12 cellular contexts compared by ENCODE assay signal in genomic region chr3:13415236-13416001, GRCh38. TPM values are rescaled to one million over a fixed set of nuclear protein-coding genes. Genes with fewer than 3 reads are reported as not detected.
DNase-seq lines count a peak whose midpoint lies in the region; ATAC-seq, FAIRE-seq and TF ChIP-seq lines count a peak whose summit lies in the region.
"Had no signal": no experiment of that assay in that cellular context is flagged by ENCODE, and none has a peak within 500 bp of the region (broad histone marks: within the 10 kb centered on the region; RNA-seq: fewer than 3 reads in every experiment).

No MANE protein-coding gene starts in this region.

- intact Hi-C loops in activated naive CD4-positive, alpha-beta T cell treated with anti-CD3 and anti-CD28 coated beads for 36 hours (cut with micrococcal nuclease): loop anchor here (2.0 kb wide), 2 partner anchors 13 to 63 kb away; no protein-coding TSS in a partner anchor
- intact Hi-C loops in K562 (cut with micrococcal nuclease) (no loop called here), transverse colon (cut with DNase I; ENCODE audit: low total_unique reads) (no loop called here)

- H3K27ac Mint-ChIP-seq in activated naive CD4-positive, alpha-beta T cell treated with anti-CD3 and anti-CD28 coated beads for 36 hours: peak overlapping the region; percentile 93
- H3K27ac Mint-ChIP-seq in progenitor cell of endocrine pancreas: no peak overlapping the region

- no peaks in the 10 kb centered on the region for H3K9me2 ChIP-seq in OCI-LY1 (ENCODE audit: low read depth, low read length)

- TF ChIP-seq POLR2A in K562 (conservative IDR thresholded peaks at IDR 0.05) (no peak), transverse colon (IDR thresholded peaks at IDR 0.05) (no peak)

- H3K36me3 ChIP-seq in OCI-LY1 (ENCODE audit: insufficient read depth, low read length): peaks cover 46% of the 10 kb centered on the region
- H3K36me3 ChIP-seq in K562 (ENCODE audit: control insufficient read depth, insufficient read depth, low read length): peaks cover 53% of the 10 kb centered on the region
- H3K36me3 ChIP-seq in transverse colon: no peaks in the 10 kb centered on the region
- H3K36me3 ChIP-seq: breast epithelium had no signal

- H3K79me2 ChIP-seq in OCI-LY1 (ENCODE audit: insufficient read depth, low read length) (peaks cover 84% of the 10 kb centered on the region), K562 (ENCODE audit: control insufficient read depth, insufficient read depth, low read length) (peaks cover 86% of the 10 kb centered on the region)

- peaks cover 51% of the 10 kb centered on the region for H3K36me3 Mint-ChIP-seq in activated naive CD4-positive, alpha-beta T cell treated with anti-CD3 and anti-CD28 coated beads for 36 hours (ENCODE audit: low read depth)
- no peaks in the 10 kb centered on the region for H3K36me3 Mint-ChIP-seq in progenitor cell of endocrine pancreas (ENCODE audit: insufficient read depth)

- H3K9me1 ChIP-seq in K562 (ENCODE audit: control insufficient read depth, insufficient read depth, low read length): peaks cover 9% of the 10 kb centered on the region

- in situ Hi-C loops in K562 (cut with MboI) (no loop called here), transverse colon (cut with MboI; ENCODE audit: low pct_ligation_motif_present in 1 of 4, low pct_unique_long_range_greater_than_20kb in 1 of 4, low sequenced_read_pairs in 3 of 4) (no loop called here), G401 (cut with HindIII; ENCODE audit: low sequenced_read_pairs) (no loop called here)

- TF ChIP-seq EP300 in K562 (IDR thresholded peaks at IDR 0.05; ENCODE audit: low read length) (no peak), transverse colon (IDR thresholded peaks at IDR 0.05; ENCODE audit: low read depth) (no peak)

- CTCF ChIA-PET in activated naive CD4-positive, alpha-beta T cell treated with anti-CD3 and anti-CD28 coated beads for 36 hours (lab: Charles Lee): interaction anchor here (0.6 to 6.8 kb wide), 6 partner anchors 9 to 460 kb away, joined by 3 to 72 read pairs (median 5); no protein-coding TSS in a partner anchor
- CTCF ChIA-PET in K562 (lab: Yijun Ruan, JAX; ENCODE audit: low intra/inter-chr PET ratio): no interaction called here

- H3K4me3 Mint-ChIP-seq in activated naive CD4-positive, alpha-beta T cell treated with anti-CD3 and anti-CD28 coated beads for 36 hours: peak overlapping the region; percentile 63
- H3K4me3 Mint-ChIP-seq in progenitor cell of endocrine pancreas (ENCODE audit: low read depth): no peak overlapping the region

- no peaks in the 10 kb centered on the region for H3K9me3 ChIP-seq in OCI-LY1 (ENCODE audit: low read length)
- no peaks in the 10 kb centered on the region for H3K9me3 ChIP-seq in K562 (replicated peaks; ENCODE audit: control insufficient read depth, insufficient read depth, low read depth, low read length)
- H3K9me3 ChIP-seq in transverse colon: no peaks in the 10 kb centered on the region
- H3K9me3 ChIP-seq: breast epithelium had no signal

- H3K4me1 ChIP-seq in OCI-LY1 (ENCODE audit: insufficient read depth, low read length, severe bottlenecking) (peaks cover 61% of the 10 kb centered on the region), K562 (replicated peaks in 1 of 2; ENCODE audit: control insufficient read depth in 2 of 2, insufficient read depth in 2 of 2, low read length in 2 of 2) (peaks cover 26 to 52% of the 10 kb centered on the region in 2 experiments), transverse colon (peaks cover 6 to 19% (median 10%) of the 10 kb centered on the region in 4 donors)
- H3K4me1 ChIP-seq: breast epithelium had no signal

- H3K4me2 ChIP-seq in OCI-LY1 (ENCODE audit: low read length) (peak overlapping the region; percentile 89), K562 (ENCODE audit: insufficient read depth, low read length) (peak overlapping the region; percentile 2; the same call in 1 of the 2 replicates)

- H3K4me3 ChIP-seq in OCI-LY1 (ENCODE audit: low read depth, low read length, poor library complexity, severe bottlenecking) (peak overlapping the region; percentile 91), K562 (no peak overlapping the region), transverse colon (no peak overlapping the region)
- H3K4me3 ChIP-seq: breast epithelium had no signal

- H3K27me3 ChIP-seq in OCI-LY1 (ENCODE audit: insufficient read depth, low read length): no peaks in the 10 kb centered on the region
- no peaks in the 10 kb centered on the region for H3K27me3 ChIP-seq in K562 (ENCODE audit: control insufficient read depth in 2 of 2, insufficient read depth in 2 of 2, low read length in 2 of 2)
- H3K27me3 ChIP-seq in transverse colon: no peaks in the 10 kb centered on the region
- H3K27me3 ChIP-seq: breast epithelium had no signal

- POLR2A ChIA-PET in K562 (lab: Yijun Ruan, JAX): interaction anchor here (0.8 to 3.1 kb wide), 5 partner anchors 9 to 36 kb away, joined by 3 to 29 read pairs (median 3); no protein-coding TSS in a partner anchor

- WGBS in K562 (ENCODE audit: insufficient coverage, low coverage, missing lambda C conversion rate): 93% methylated on average over 15 of the region's 15 CpGs
- 67 to 85% methylated on average over 2 to 15 of the region's 15 CpGs for WGBS in transverse colon (ENCODE audit: low coverage in 1 of 2), 2 donors

- ATAC-seq in K562: no peak

- H3F3A ChIP-seq in OCI-LY1 (ENCODE audit: insufficient read depth, low read length): peaks cover 20% of the 10 kb centered on the region

- no peaks in the 10 kb centered on the region for H3K9me3 Mint-ChIP-seq in activated naive CD4-positive, alpha-beta T cell treated with anti-CD3 and anti-CD28 coated beads for 36 hours
- no peaks in the 10 kb centered on the region for H3K9me3 Mint-ChIP-seq in progenitor cell of endocrine pancreas (ENCODE audit: low read depth)

- H3K4me1 Mint-ChIP-seq in activated naive CD4-positive, alpha-beta T cell treated with anti-CD3 and anti-CD28 coated beads for 36 hours (ENCODE audit: low read depth): peaks cover 59% of the 10 kb centered on the region
- peaks cover 2% of the 10 kb centered on the region for H3K4me1 Mint-ChIP-seq in progenitor cell of endocrine pancreas (ENCODE audit: low read depth)

- H4K20me1 ChIP-seq in OCI-LY1 (ENCODE audit: insufficient read depth, low read length) (no peaks in the 10 kb centered on the region), K562 (replicated peaks; ENCODE audit: control insufficient read depth, insufficient read depth, low read length) (peaks cover 17% of the 10 kb centered on the region; the same call in 1 of the 2 replicates)

- peak; percentile 21 for DNase-seq in activated naive CD4-positive, alpha-beta T cell treated with anti-CD3 and anti-CD28 coated beads for 36 hours
- DNase-seq in activated naive CD4-positive, alpha-beta T cell (lab: John Stamatoyannopoulos, UW): no peak
- DNase-seq in K562 (ENCODE audit: extremely low read depth in 1 of 4, low spot score in 3 of 4): peak in 1 of 4 experiments; percentile 5
- DNase-seq in transverse colon: no peak
- no peak for DNase-seq in NCI-H1105 (lab: John Stamatoyannopoulos, UW)
- no peak for DNase-seq in G401 (ENCODE audit: low spot score)
- no peak for DNase-seq in progenitor cell of endocrine pancreas (ENCODE audit: low spot score, unreplicated experiment)
- DNase-seq: NCI-H1436; stimulated activated CD4-positive, alpha-beta T cell treated with anti-CD3 and anti-CD28 coated beads, Interleukin-12 subunit alpha, Interleukin-12 subunit beta, amount 100 ng/mL, for 4 hours had no signal

- H2AFZ ChIP-seq in OCI-LY1 (ENCODE audit: low read length): no peak overlapping the region
- H2AFZ ChIP-seq in K562 (ENCODE audit: low read depth, low read length): no peak overlapping the region

- TF ChIP-seq CTCF in OCI-LY1 (IDR thresholded peaks at IDR 0.05; ENCODE audit: low read length) (no peak), K562 (IDR thresholded peaks at IDR 0.05 in 2 of 3, conservative IDR thresholded peaks at IDR 0.05 in 1 of 3; ENCODE audit: insufficient read depth in 2 of 3, low read depth in 1 of 3, low read length in 3 of 3) (no peak), transverse colon (IDR thresholded peaks at IDR 0.05) (no peak), progenitor cell of endocrine pancreas (IDR thresholded peaks at IDR 0.05; ENCODE audit: unreplicated experiment) (no peak)

- TF ChIP-seq RAD21 in K562 (CRISPR knock-in tag; conservative IDR thresholded peaks at IDR 0.05 in 1 of 2, IDR thresholded peaks at IDR 0.05 in 1 of 2): no peak

- FAIRE-seq in K562 (lab: Jason Lieb, UNC): no peak
- FAIRE-seq: endothelial cell of umbilical vein had no signal

- BruUV-seq in K562 (replicated peaks; lab: Mats Ljungman, UMichigan): no TSS peak

- H3K9ac ChIP-seq in OCI-LY1 (ENCODE audit: low read length) (peak overlapping the region; percentile 92), K562 (ENCODE audit: insufficient read depth in 1 of 2, low read depth in 2 of 2, low read length in 2 of 2) (peak overlapping the region in 1 of 2 experiments; percentile 28; a peak in 2 of 4 replicates)

- H3K27ac ChIP-seq in OCI-LY1 (ENCODE audit: low read depth, low read length, poor library complexity, severe bottlenecking) (peak overlapping the region; percentile 92), K562 (ENCODE audit: extremely low read depth, low read depth, low read length) (no peak overlapping the region; the same call in 2 of the 3 replicates), transverse colon (peak overlapping the region in 3 of 4 donors; percentile 66 to 76 (median 67))

- no peaks in the 10 kb centered on the region for H3K27me3 Mint-ChIP-seq in activated naive CD4-positive, alpha-beta T cell treated with anti-CD3 and anti-CD28 coated beads for 36 hours (ENCODE audit: low read depth)
- H3K27me3 Mint-ChIP-seq in progenitor cell of endocrine pancreas: no peaks in the 10 kb centered on the region

RNA-seq across cellular contexts. Expression of gene NUP210, which starts 4.7 kb away (rescaled TPM):
- total RNA-seq in activated naive CD4-positive, alpha-beta T cell treated with anti-CD3 and anti-CD28 coated beads for 36 hours: 100 to 1,000 TPM; 148 TPM
- total RNA-seq in K562 (2011; cell fraction: chromatin; rRNA removed; ENCODE audit: low replicate concordance): 213 and 603 TPM in 2 replicates
- 374 and 409 TPM in 2 replicates for total RNA-seq in K562 (2011; cell fraction: nucleolus; rRNA removed)
- 286 and 299 TPM in 2 replicates for total RNA-seq in K562 (2011; cell fraction: nucleoplasm; rRNA removed)
- total RNA-seq in K562 (2014; rRNA removed) (60.7 and 76.5 TPM in 2 replicates), K562 (2014; rRNA removed; fragmentation: Illumina TruSeq; extraction: Trizol) (25.4 and 30.2 TPM in 2 replicates), K562 (2015; rRNA removed; fragmentation: Illumina TruSeq; extraction: Trizol) (36.0 and 39.9 TPM in 2 replicates), K562 (2021) (128 and 138 TPM in 2 replicates), transverse colon (100 to 1,000 TPM in 1 of 4 donors, 10 to 100 TPM in 2, 1 to 10 TPM in 1; 6.0 to 202 (median 14.6) TPM), progenitor cell of endocrine pancreas (71.4 and 78.2 TPM in 2 replicates)
- polyA plus RNA-seq in K562 (2011; rRNA removed) (44.0 and 93.3 TPM in 2 replicates), K562 (2014; fragmentation: Illumina TruSeq; extraction: Trizol) (90.7 and 111 TPM in 2 replicates), K562 (2014; fragmentation: Nextera tagmentation; extraction: Ambion mirVana) (1 to 10 TPM; 1.2 to 1.4 TPM), K562 (2014; rRNA removed) (54.3 and 61.0 TPM in 2 replicates)
- polyA plus RNA-seq in K562 (2011; cell fraction: cytosol; rRNA removed): 51.4 and 78.4 TPM in 2 replicates
- 125 and 255 TPM in 2 replicates for polyA plus RNA-seq in K562 (2011; cell fraction: nucleus; rRNA removed)
- polyA plus RNA-seq in K562 (2012): 95.0 and 139 TPM in 2 replicates
- 82.2 and 99.7 TPM in 2 replicates for polyA minus RNA-seq in K562 (2011; rRNA and poly(A)+ RNA removed)
- 114 and 152 TPM in 2 replicates for polyA minus RNA-seq in K562 (2011; cell fraction: cytosol; rRNA and poly(A)+ RNA removed)
- polyA minus RNA-seq in K562 (2011; cell fraction: nucleus; rRNA and poly(A)+ RNA removed): 137 and 138 TPM in 2 replicates
- 33.0 and 45.0 TPM in 2 replicates for total RNA-seq in G401 (2014; rRNA removed; shearing (Covaris generic))
